ENCODE assay signal across 8 cellular contexts in the genomic region with DNA sequence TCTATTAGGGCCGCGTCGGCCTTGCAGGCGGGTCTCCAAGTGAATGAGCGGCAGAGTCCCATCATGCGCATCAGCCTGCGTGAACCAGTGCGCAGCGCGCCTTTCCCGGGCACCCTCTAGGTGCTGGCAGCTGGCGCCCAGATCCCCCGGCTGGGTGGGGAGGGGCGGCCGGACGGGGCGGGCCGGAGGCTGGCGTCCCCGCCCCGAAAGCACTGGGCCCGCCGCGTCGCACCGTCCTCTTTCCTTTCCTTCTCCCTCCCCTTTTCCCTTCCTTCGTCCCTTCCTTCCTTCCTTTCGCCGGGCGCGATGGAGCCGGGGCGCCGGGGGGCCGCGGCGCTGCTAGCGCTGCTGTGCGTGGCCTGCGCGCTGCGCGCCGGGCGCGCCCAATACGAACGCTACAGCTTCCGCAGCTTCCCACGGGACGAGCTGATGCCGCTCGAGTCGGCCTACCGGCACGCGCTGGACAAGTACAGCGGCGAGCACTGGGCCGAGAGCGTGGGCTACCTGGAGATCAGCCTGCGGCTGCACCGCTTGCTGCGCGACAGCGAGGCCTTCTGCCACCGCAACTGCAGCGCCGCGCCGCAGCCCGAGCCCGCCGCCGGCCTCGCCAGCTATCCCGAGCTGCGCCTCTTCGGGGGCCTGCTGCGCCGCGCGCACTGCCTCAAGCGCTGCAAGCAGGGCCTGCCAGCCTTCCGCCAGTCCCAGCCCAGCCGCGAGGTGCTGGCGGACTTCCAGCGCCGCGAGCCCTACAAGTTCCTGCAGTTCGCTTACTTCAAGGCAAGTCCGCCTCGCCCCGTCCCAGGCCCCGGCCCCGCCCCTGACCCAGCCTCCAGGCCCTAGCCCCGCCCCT. TPM values are rescaled to one million over a fixed set of nuclear protein-coding genes. Genes with fewer than 3 reads are reported as not detected.
DNase-seq lines count a peak whose midpoint lies in the region; ATAC-seq and TF ChIP-seq lines count a peak whose summit lies in the region.

A gene (plus strand): TSS at position 243 of the 850 bp plus-strand sequence. CDS start 64 bp downstream, at position 307.

- H3K9me3 ChIP-seq in Panc1 (ENCODE audit: control insufficient read depth, insufficient read depth, low read depth, low read length) (no peaks in the 10 kb centered on the region), muscle layer of duodenum (ENCODE audit: control insufficient read depth in 1 of 2, low read length in 2 of 2) (no peaks in the 10 kb centered on the region)

- peaks cover 4% of the 10 kb centered on the region for H3K4me1 ChIP-seq in Panc1 (ENCODE audit: control insufficient read depth, insufficient read depth, low read length)
- H3K4me1 ChIP-seq in muscle layer of duodenum (ENCODE audit: control insufficient read depth in 1 of 2, insufficient read depth in 2 of 2, low read length in 2 of 2), result peaks cover 0 to 11% of the 10 kb centered on the region in 2 donors

- in situ Hi-C loops in Panc1 (cut with HindIII; ENCODE audit: low pct_unique_long_range_greater_than_20kb, low sequenced_read_pairs), result no loop called here

- H3K4me1 Mint-ChIP-seq in activated T-cell treated with anti-CD3 and anti-CD28 coated beads, Interleukin-2, amount 50 U/mL, for 4 hours (ENCODE audit: low read depth), result peaks cover 37% of the 10 kb centered on the region

- intact Hi-C loops in Panc1 (cut with micrococcal nuclease; ENCODE audit: unreplicated experiment), result no loop called here

- no peaks in the 10 kb centered on the region for H3K27me3 Mint-ChIP-seq in activated T-cell treated with anti-CD3 and anti-CD28 coated beads, Interleukin-2, amount 50 U/mL, for 4 hours (ENCODE audit: low read depth)

- H3K36me3 ChIP-seq in Panc1 (ENCODE audit: control insufficient read depth, insufficient read depth, low read length) (no peaks in the 10 kb centered on the region; the same call in 1 of the 2 replicates), muscle layer of duodenum (ENCODE audit: control insufficient read depth in 1 of 2, insufficient read depth in 2 of 2, low read length in 2 of 2) (peaks cover 0 to 9% of the 10 kb centered on the region in 2 donors)

- TF ChIP-seq CTCF in Panc1 (IDR thresholded peaks at IDR 0.05), result no peak

- H3K4me3 ChIP-seq in Panc1 (ENCODE audit: low read depth in 2 of 2, low read length in 2 of 2) (peak within 1 kb of the TSS; percentile 67 to 76), muscle layer of duodenum (ENCODE audit: low read depth in 1 of 2, low read length in 2 of 2) (peak within 1 kb of the TSS; percentile 87 to 92)

- H3K9me3 Mint-ChIP-seq in activated T-cell treated with anti-CD3 and anti-CD28 coated beads, Interleukin-2, amount 50 U/mL, for 4 hours, result no peaks in the 10 kb centered on the region

- peak; percentile 73 for DNase-seq in DMS 273 treated with DMSO at 0.1 percent for 48 hours (lab: John Stamatoyannopoulos, UW)
- DNase-seq in HUDEP-2 (lab: John Stamatoyannopoulos, UW; ENCODE audit: unreplicated experiment in 76 of 76), result peak; percentile 50 to 98 (median 95)
- no peak for DNase-seq in Panc1 (ENCODE audit: low read depth, low spot score)
- DNase-seq in activated T-cell treated with anti-CD3 and anti-CD28 coated beads, Interleukin-2, amount 50 U/mL, for 4 hours, result peak; percentile 78
- peak; percentile 72 for DNase-seq in stimulated activated CD8-positive, alpha-beta memory T cell treated with anti-CD3 and anti-CD28 coated beads, Interleukin-7, amount 100 ng/mL, for 24 hours (ENCODE audit: low read depth)

- BruUV-seq in Panc1 (replicated peaks; lab: Mats Ljungman, UMichigan), result no TSS peak

- POLR2A ChIA-PET in Panc1 (lab: Charles Lee), result no interaction called here

- ATAC-seq in GM21390 (IDR thresholded peaks at IDR 0.05; ENCODE audit: unreplicated experiment) (peak; percentile 82), Panc1 (peak; percentile 94), esophagus mucosa (peak; percentile 96)
- ATAC-seq in activated T-cell treated with anti-CD3 and anti-CD28 coated beads, Interleukin-2, amount 50 U/mL, for 4 hours, result peak; percentile 85 to 90

- CTCF ChIA-PET in Panc1 (lab: Charles Lee), result no interaction called here

- no peaks in the 10 kb centered on the region for H3K36me3 Mint-ChIP-seq in activated T-cell treated with anti-CD3 and anti-CD28 coated beads, Interleukin-2, amount 50 U/mL, for 4 hours (ENCODE audit: insufficient read depth)

- H3K27me3 ChIP-seq in Panc1 (ENCODE audit: control insufficient read depth, insufficient read depth, low read length), result no peaks in the 10 kb centered on the region
- no peaks in the 10 kb centered on the region for H3K27me3 ChIP-seq in muscle layer of duodenum (ENCODE audit: low read depth, low read length)

- peak within 1 kb of the TSS; percentile 82 for H3K27ac ChIP-seq in Panc1 (ENCODE audit: low read length)
- peak within 1 kb of the TSS; percentile 80 for H3K27ac ChIP-seq in muscle layer of duodenum (ENCODE audit: low read length)

- H3K4me3 Mint-ChIP-seq in activated T-cell treated with anti-CD3 and anti-CD28 coated beads, Interleukin-2, amount 50 U/mL, for 4 hours, result peak within 1 kb of the TSS; percentile 82

RNA-seq across cellular contexts. Expression of the gene that starts here (rescaled TPM):
- total RNA-seq in Panc1 (2021; ENCODE audit: unreplicated experiment), result 99.3 TPM
- 76.8 TPM for polyA plus RNA-seq in Panc1 (2012; ENCODE audit: insufficient read length)
- 10 to 100 TPM; 16.3 to 21.9 (median 21.7) TPM for total RNA-seq in activated T-cell treated with anti-CD3 and anti-CD28 coated beads, Interleukin-2, amount 50 U/mL, for 4 hours
- 78.7 TPM for total RNA-seq in esophagus mucosa
